In genomic region chr12:11801643-11802042, GRCh38 we compare ENCODE assay signal across 17 cellular contexts.
A peak's percentile ranks its signal among the peaks of the same experiment; 100 is the strongest.
DNase-seq lines count a peak whose midpoint lies in the region; ATAC-seq and TF ChIP-seq lines count a peak whose summit lies in the region.
"Had no signal": no experiment of that assay in that cellular context is flagged by ENCODE, and none has a peak within 500 bp of the region (broad histone marks: within the 10 kb centered on the region; RNA-seq: fewer than 3 reads in every experiment).

No MANE protein-coding gene starts in this region.

- H3K14ac ChIP-seq in mesenchymal stem cell (ENCODE audit: low read length in 2 of 2): no peak overlapping the region

- peaks cover 39% of the 10 kb centered on the region for H3K79me1 ChIP-seq in mesenchymal stem cell (replicated peaks; ENCODE audit: low read length, poor library complexity, severe bottlenecking)

- H3K27me3 ChIP-seq in mammary epithelial cell (ENCODE audit: insufficient read depth, low read length): no peaks in the 10 kb centered on the region
- H3K27me3 ChIP-seq in mesenchymal stem cell (ENCODE audit: control insufficient read depth in 1 of 2, insufficient read depth in 1 of 2, low read length in 2 of 2): no peaks in the 10 kb centered on the region
- H3K27me3 ChIP-seq: pancreas had no signal

- H3K4me2 ChIP-seq in mammary epithelial cell (ENCODE audit: insufficient read depth, low read depth, low read length) (peak overlapping the region; percentile 50), mesenchymal stem cell (ENCODE audit: low read length, poor library complexity, severe bottlenecking) (no peak overlapping the region)
- H3K4me2 ChIP-seq: GM23338 had no signal

- H3K4me1 ChIP-seq in mammary epithelial cell (ENCODE audit: insufficient read depth, low read length): peaks cover 44% of the 10 kb centered on the region
- H3K4me1 ChIP-seq in mesenchymal stem cell (ENCODE audit: control insufficient read depth, insufficient read depth, low read depth, low read length): peaks cover 16% of the 10 kb centered on the region

- H3K79me2 ChIP-seq in mammary epithelial cell (ENCODE audit: insufficient read depth, low read length): peaks cover 34% of the 10 kb centered on the region

- CTCF ChIA-PET in mammary epithelial cell (lab: Charles Lee; ENCODE audit: low non-redundant PET): no interaction called here

- H3K9me3 ChIP-seq in mammary epithelial cell (replicated peaks; ENCODE audit: insufficient read depth, low read length): no peaks in the 10 kb centered on the region
- H3K9me3 ChIP-seq in mesenchymal stem cell (ENCODE audit: control insufficient read depth, low read length): no peaks in the 10 kb centered on the region
- H3K9me3 ChIP-seq: left ventricle myocardium inferior, pancreas had no signal

- peak overlapping the region; percentile 71 for H2AK5ac ChIP-seq in mesenchymal stem cell (ENCODE audit: low read length, severe bottlenecking)

- no peak overlapping the region for H4K8ac ChIP-seq in mesenchymal stem cell (ENCODE audit: low read length)

- no peak overlapping the region for H2BK5ac ChIP-seq in mesenchymal stem cell (ENCODE audit: low read depth, low read length, poor library complexity, severe bottlenecking)

- H3K18ac ChIP-seq in mesenchymal stem cell (ENCODE audit: low read depth in 1 of 2, low read length in 2 of 2): no peak overlapping the region

- BruUV-seq in mammary epithelial cell (replicated peaks; lab: Mats Ljungman, UMichigan): no TSS peak

- H3K27ac ChIP-seq in mammary epithelial cell (ENCODE audit: insufficient read depth, low read depth, low read length) (no peak overlapping the region), mesenchymal stem cell (ENCODE audit: low read length, poor library complexity, severe bottlenecking) (peak overlapping the region; percentile 58)
- H3K27ac ChIP-seq: left ventricle myocardium inferior, pancreas had no signal

- H4K91ac ChIP-seq in mesenchymal stem cell (ENCODE audit: low read length): no peak overlapping the region

- intact Hi-C loops in mammary epithelial cell (cut with micrococcal nuclease): loop anchor here (2.0 kb wide), 1 partner anchor 55 kb away; no protein-coding TSS in a partner anchor

- H2BK15ac ChIP-seq in mesenchymal stem cell (ENCODE audit: low read depth, poor library complexity, severe bottlenecking): peak overlapping the region; percentile 54

- dilution Hi-C loops in mammary epithelial cell (cut with HindIII; ENCODE audit: low sequenced_read_pairs): no loop called here

- no peak for TF ChIP-seq CTCF in mammary epithelial cell (conservative IDR thresholded peaks at IDR 0.05 in 1 of 2, IDR thresholded peaks at IDR 0.05 in 1 of 2; ENCODE audit: extremely low read depth in 1 of 2, insufficient read depth in 1 of 2, low read depth in 1 of 2, low read length in 2 of 2)

- no peaks in the 10 kb centered on the region for H3K36me3 ChIP-seq in mammary epithelial cell (ENCODE audit: insufficient read depth, low read length)
- H3K36me3 ChIP-seq in mesenchymal stem cell (ENCODE audit: control insufficient read depth in 1 of 2, insufficient read depth in 2 of 2, low read depth in 1 of 2, low read length in 2 of 2): peaks cover 0 to 3% of the 10 kb centered on the region in 2 experiments
- H3K36me3 ChIP-seq: left ventricle myocardium inferior, pancreas had no signal

- H3K23ac ChIP-seq in mesenchymal stem cell (ENCODE audit: low read length in 2 of 2): no peak overlapping the region

- H3K9ac ChIP-seq in mammary epithelial cell (ENCODE audit: insufficient read depth, low read length) (no peak overlapping the region), mesenchymal stem cell (ENCODE audit: low read length) (no peak overlapping the region)

- no peak overlapping the region for H2BK120ac ChIP-seq in mesenchymal stem cell (ENCODE audit: low read depth, low read length)

- no peak overlapping the region for H3K4ac ChIP-seq in mesenchymal stem cell (ENCODE audit: low read depth in 1 of 2, low read length in 2 of 2)

- no peak overlapping the region for H2BK12ac ChIP-seq in mesenchymal stem cell (ENCODE audit: low read length in 2 of 2)

- no peaks in the 10 kb centered on the region for H4K20me1 ChIP-seq in mammary epithelial cell (ENCODE audit: insufficient read depth, low read length)

- no peak overlapping the region for H3K4me3 ChIP-seq in mammary epithelial cell (replicated peaks in 1 of 3; ENCODE audit: insufficient read depth in 1 of 3, low read depth in 2 of 3, low read length in 3 of 3)
- no peak overlapping the region for H3K4me3 ChIP-seq in mesenchymal stem cell (ENCODE audit: insufficient read depth in 1 of 2, low read depth in 1 of 2, low read length in 2 of 2)
- H3K4me3 ChIP-seq: GM23338, left ventricle myocardium inferior, pancreas had no signal

- DNase-seq in CMK (ENCODE audit: low read depth) (peak; percentile 76), KBM-7 (peak; percentile 70), mammary epithelial cell (peak; percentile 76), mesenchymal stem cell (no peak)
- DNase-seq: activated CD4-positive, alpha-beta T cell treated with anti-CD3 and anti-CD28 coated beads for 1 hour; activated gamma-delta T cell; Caco-2; endodermal cell; left ventricle myocardium inferior; pancreas; SHP77 treated with DMSO at 0.1 percent for 48 hours; stimulated activated CD4-positive, alpha-beta T cell treated with anti-CD3 and anti-CD28 coated beads, Interleukin-4, amount 100 ng/mL, for 1 hour had no signal

- ATAC-seq in GM18498 (IDR thresholded peaks at IDR 0.05; ENCODE audit: unreplicated experiment) (no peak), GM19455 (IDR thresholded peaks at IDR 0.05; ENCODE audit: unreplicated experiment) (no peak), HG03175 (IDR thresholded peaks at IDR 0.05; ENCODE audit: unreplicated experiment) (no peak), GM21447 (IDR thresholded peaks at IDR 0.05; ENCODE audit: unreplicated experiment) (no peak)
- ATAC-seq: GM23338, pancreas had no signal

- WGBS in mammary epithelial cell (ENCODE audit: low coverage, missing lambda C conversion rate): 37% methylated on average over 5 of the region's 5 CpGs
- 85% methylated on average over 5 of the region's 5 CpGs for WGBS in mesenchymal stem cell

- no peak overlapping the region for H2AFZ ChIP-seq in mammary epithelial cell (ENCODE audit: low read depth, low read length)
- H2AFZ ChIP-seq in mesenchymal stem cell (ENCODE audit: low read depth, low read length): no peak overlapping the region
- H2AFZ ChIP-seq: GM23338 had no signal

- in situ Hi-C loops in KBM-7 (cut with MboI; ENCODE audit: low pct_unique_long_range_greater_than_20kb, low sequenced_read_pairs) (no loop called here), mammary epithelial cell (cut with MboI; ENCODE audit: low sequenced_read_pairs in 2 of 2) (no loop called here)
